27 cellular contexts compared by ENCODE assay signal in genomic region chr2:181970160-181970794, GRCh38. TPM values are rescaled to one million over a fixed set of nuclear protein-coding genes. Genes with fewer than 3 reads are reported as not detected.
DNase-seq lines count a peak whose midpoint lies in the region; ATAC-seq and TF ChIP-seq lines count a peak whose summit lies in the region.
"Had no signal": no experiment of that assay in that cellular context is flagged by ENCODE, and none has a peak within 500 bp of the region (broad histone marks: within the 10 kb centered on the region; RNA-seq: fewer than 3 reads in every experiment).

No MANE protein-coding gene starts in this region.

- TF ChIP-seq CTCF in GM12864 (IDR thresholded peaks at IDR 0.05; ENCODE audit: low read depth, low read length, missing control alignments): peak; percentile 19
- peak; percentile 58 for TF ChIP-seq CTCF in endodermal cell (conservative IDR thresholded peaks at IDR 0.05)
- peak; percentile 11 for TF ChIP-seq CTCF in osteoblast (IDR thresholded peaks at IDR 0.05; ENCODE audit: extremely low read depth, low read depth, low read length)

- H3K36me3 ChIP-seq in endodermal cell (ENCODE audit: control insufficient read depth, insufficient read depth, low read length) (no peaks in the 10 kb centered on the region), osteoblast (ENCODE audit: insufficient read depth, low read length) (no peaks in the 10 kb centered on the region)
- H3K36me3 ChIP-seq: SJCRH30, thoracic aorta, vagina had no signal

- WGBS in endodermal cell (ENCODE audit: insufficient coverage in 1 of 2, insufficient read length in 1 of 2), 2 experiments: 80 to 82% methylated on average over 1 to 2 of the region's 2 CpGs

- no peak for ATAC-seq in GM19023 (IDR thresholded peaks at IDR 0.05; ENCODE audit: unreplicated experiment)
- no peak for ATAC-seq in GM18868 (IDR thresholded peaks at IDR 0.05; ENCODE audit: unreplicated experiment)
- ATAC-seq: activated CD4-positive, alpha-beta T cell treated with anti-CD3 and anti-CD28 coated beads for 36 hours; Panc1; stimulated activated naive B cell treated with anti-CD40 and anti-IgM and Interleukin-4, amounts not matched to agents 10 μg/mL and 1 μg/mL and 100 μg/mL, for 72 hours had no signal

- no peaks in the 10 kb centered on the region for H3K4me1 ChIP-seq in endodermal cell (ENCODE audit: control insufficient read depth, insufficient read depth, low read length)
- H3K4me1 ChIP-seq in osteoblast (ENCODE audit: insufficient read depth, low read length): no peaks in the 10 kb centered on the region
- H3K4me1 ChIP-seq: SJCRH30, vagina had no signal

- H3K79me2 ChIP-seq in osteoblast (ENCODE audit: insufficient read depth, low read length): no peaks in the 10 kb centered on the region

- H2AFZ ChIP-seq in osteoblast (ENCODE audit: low read length): no peak overlapping the region

- H3K27ac ChIP-seq in endodermal cell (ENCODE audit: low read depth, low read length): no peak overlapping the region
- H3K27ac ChIP-seq in osteoblast (ENCODE audit: low read depth, low read length): no peak overlapping the region
- H3K27ac ChIP-seq: SJCRH30, thoracic aorta, vagina had no signal

- peaks cover 12% of the 10 kb centered on the region for H3K4me1 Mint-ChIP-seq in endodermal cell
- H3K4me1 Mint-ChIP-seq: activated CD4-positive, alpha-beta T cell treated with anti-CD3 and anti-CD28 coated beads for 36 hours; CD4-positive, CD25-positive, alpha-beta regulatory T cell; central memory CD8-positive, alpha-beta T cell had no signal

- H3K4me2 ChIP-seq in osteoblast (ENCODE audit: insufficient read depth, low read length): no peak overlapping the region
- H3K4me2 ChIP-seq: smooth muscle cell had no signal

- H3K27me3 ChIP-seq in endodermal cell (ENCODE audit: control insufficient read depth, insufficient read depth, low read length, poor library complexity, severe bottlenecking): no peaks in the 10 kb centered on the region
- no peaks in the 10 kb centered on the region for H3K27me3 ChIP-seq in osteoblast (ENCODE audit: insufficient read depth, low read length)
- H3K27me3 ChIP-seq: SJCRH30, vagina had no signal

- H3K4me3 ChIP-seq in GM12864 (ENCODE audit: low read depth, low read length): no peak overlapping the region
- H3K4me3 ChIP-seq in endodermal cell (ENCODE audit: low read length): peak overlapping the region; percentile 11
- no peak overlapping the region for H3K4me3 ChIP-seq in osteoblast (ENCODE audit: insufficient read depth, low read length)
- H3K4me3 ChIP-seq: dorsolateral prefrontal cortex, SJCRH30, smooth muscle cell, thoracic aorta, vagina had no signal

- H3K9me3 ChIP-seq in endodermal cell (ENCODE audit: control insufficient read depth, low read length) (no peaks in the 10 kb centered on the region), osteoblast (ENCODE audit: low read depth, low read length) (no peaks in the 10 kb centered on the region)
- H3K9me3 ChIP-seq: SJCRH30, thoracic aorta, vagina had no signal

- H3K9ac ChIP-seq in endodermal cell (ENCODE audit: extremely low read depth, low read length, poor library complexity, severe bottlenecking): no peak overlapping the region

- DNase-seq in GM12864 (ENCODE audit: low read depth): no peak
- DNase-seq in HT-29 (ENCODE audit: low spot score): peak; percentile 19
- no peak for DNase-seq in endodermal cell
- no peak for DNase-seq in osteoblast (ENCODE audit: insufficient read length, low spot score, missing footprints)
- DNase-seq in hippocampal formation (lab: John Stamatoyannopoulos, UW): no peak
- DNase-seq: activated CD4-positive, alpha-beta T cell treated with anti-CD3 and anti-CD28 coated beads for 36 hours; activated CD8-positive, alpha-beta memory T cell treated with anti-CD3 and anti-CD28 coated beads for 24 hours; activated naive CD4-positive, alpha-beta T cell treated with anti-CD3 and anti-CD28 coated beads, Interleukin-2, amount 50 U/mL, for 16 hours; activated T-cell treated with anti-CD3 and anti-CD28 coated beads, Interleukin-2, amount 50 U/mL, for 48 hours; aorta; CD4-positive, CD25-positive, alpha-beta regulatory T cell; DMS 273 treated with DMSO at 0.1 percent for 48 hours; dorsolateral prefrontal cortex; foreskin melanocyte; HFFc6; NCI-H1105; NCI-H2029 treated with DMSO at 0.1 percent for 48 hours; SJCRH30; stimulated activated naive B cell treated with anti-CD40 and anti-IgM and Interleukin-4, amounts not matched to agents 10 μg/mL and 1 μg/mL and 100 μg/mL, for 72 hours had no signal

- H3K27ac Mint-ChIP-seq in endodermal cell: no peak overlapping the region
- H3K27ac Mint-ChIP-seq: activated CD4-positive, alpha-beta T cell treated with anti-CD3 and anti-CD28 coated beads for 36 hours; CD4-positive, CD25-positive, alpha-beta regulatory T cell; HFFc6; stimulated activated naive B cell treated with anti-CD40 and anti-IgM and Interleukin-4, amounts not matched to agents 10 μg/mL and 1 μg/mL and 100 μg/mL, for 72 hours; T-helper 1 cell treated with Interleukin-12 subunit alpha and Interleukin-12 subunit beta and Interleukin-4 antibody, amounts not matched to agents 30 μg/mL and 1 μg/mL, for 36 hours had no signal

- H3K9me3 Mint-ChIP-seq in endodermal cell: no peaks in the 10 kb centered on the region
- H3K9me3 Mint-ChIP-seq: central memory CD8-positive, alpha-beta T cell; HFFc6; T-helper 1 cell treated with Interleukin-12 subunit alpha and Interleukin-12 subunit beta and Interleukin-4 antibody, amounts not matched to agents 30 μg/mL and 1 μg/mL, for 36 hours had no signal

- no peaks in the 10 kb centered on the region for H4K20me1 ChIP-seq in osteoblast (ENCODE audit: insufficient read depth, low read length)

- no peak overlapping the region for H3K4me3 Mint-ChIP-seq in endodermal cell
- H3K4me3 Mint-ChIP-seq: activated CD4-positive, alpha-beta T cell treated with anti-CD3 and anti-CD28 coated beads for 36 hours; CD4-positive, CD25-positive, alpha-beta regulatory T cell; central memory CD8-positive, alpha-beta T cell; HFFc6; stimulated activated naive B cell treated with anti-CD40 and anti-IgM and Interleukin-4, amounts not matched to agents 10 μg/mL and 1 μg/mL and 100 μg/mL, for 72 hours; T-helper 1 cell treated with Interleukin-12 subunit alpha and Interleukin-12 subunit beta and Interleukin-4 antibody, amounts not matched to agents 30 μg/mL and 1 μg/mL, for 36 hours had no signal

- H3K27me3 Mint-ChIP-seq in endodermal cell (ENCODE audit: insufficient read depth): no peaks in the 10 kb centered on the region

- no peaks in the 10 kb centered on the region for H3K36me3 Mint-ChIP-seq in endodermal cell (ENCODE audit: low read depth)
- H3K36me3 Mint-ChIP-seq: CD4-positive, CD25-positive, alpha-beta regulatory T cell had no signal

RNA-seq across cellular contexts. Expression of gene PPP1R1C, which starts 15.4 kb away (rescaled TPM):
- total RNA-seq in HT-29 (2014; rRNA removed; shearing (Covaris generic)): 0.13 TPM in 1 of 2 replicates, not detected in the other
- total RNA-seq in endodermal cell (1 to 10 TPM; 2.8 to 6.1 TPM), osteoblast (0.29 and 0.36 TPM in 2 replicates)
- 3.7 TPM for polyA plus RNA-seq in endodermal cell (2013, experiment 1 of 2)
- 2.4 TPM for polyA plus RNA-seq in endodermal cell (2013, experiment 2 of 2)
- total RNA-seq: activated CD4-positive, alpha-beta T cell treated with anti-CD3 and anti-CD28 coated beads for 36 hours; CD4-positive, CD25-positive, alpha-beta regulatory T cell; SJCRH30; thoracic aorta; vagina had no signal
- polyA plus RNA-seq: CD4-positive, CD25-positive, alpha-beta regulatory T cell had no signal
